ENCODE assay signal across 19 cellular contexts in the genomic region with DNA sequence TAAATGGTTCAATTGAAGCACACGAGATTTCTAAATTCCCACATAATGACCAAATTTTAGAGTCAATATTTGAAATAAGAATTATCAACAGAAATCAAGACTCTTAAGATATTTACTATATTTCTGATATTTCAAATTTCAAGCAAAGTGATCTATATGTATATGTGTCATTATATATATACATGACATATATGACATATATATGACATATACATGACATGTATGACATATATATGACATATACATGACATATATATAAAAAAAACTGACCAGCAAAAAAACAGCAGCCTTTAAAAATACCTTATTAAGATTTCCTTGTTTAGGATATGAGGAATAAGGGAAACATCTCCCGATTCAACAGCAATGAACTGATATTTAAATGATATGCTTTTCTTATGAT.
A peak's percentile ranks its signal among the peaks of the same experiment; 100 is the strongest.
DNase-seq lines count a peak whose midpoint lies in the region; FAIRE-seq and TF ChIP-seq lines count a peak whose summit lies in the region.
"Had no signal": no experiment of that assay in that cellular context is flagged by ENCODE, and none has a peak within 500 bp of the region (broad histone marks: within the 10 kb centered on the region; RNA-seq: fewer than 3 reads in every experiment).

No MANE protein-coding gene starts in this region.

- CTCF ChIA-PET in A673 (lab: Charles Lee): no interaction called here

- TF ChIP-seq CTCF in neural cell (IDR thresholded peaks at IDR 0.05; ENCODE audit: poor library complexity, severe bottlenecking): no peak
- no peak for TF ChIP-seq CTCF in suprapubic skin (IDR thresholded peaks at IDR 0.05)
- no peak for TF ChIP-seq CTCF in A673 (conservative IDR thresholded peaks at IDR 0.05; ENCODE audit: low read depth, low read length)

- no peaks in the 10 kb centered on the region for H4K20me1 ChIP-seq in neural cell (ENCODE audit: insufficient read depth)

- H3K27me3 ChIP-seq in neural cell (ENCODE audit: insufficient read depth, low read depth, low read length) (no peaks in the 10 kb centered on the region), suprapubic skin (no peaks in the 10 kb centered on the region), A673 (replicated peaks; ENCODE audit: insufficient read depth, low read depth, low read length, poor library complexity) (no peaks in the 10 kb centered on the region)
- H3K27me3 ChIP-seq: BE2C had no signal

- no peak for TF ChIP-seq POLR2A in suprapubic skin (IDR thresholded peaks at IDR 0.05)

- FAIRE-seq in A204.1 (lab: Jason Lieb, UNC): peak; percentile 90
- peak; percentile 32 for FAIRE-seq in RCC 7860 (lab: Jason Lieb, UNC)
- FAIRE-seq: HepG2 had no signal

- H3K9me3 ChIP-seq in neural cell (ENCODE audit: low read length) (no peaks in the 10 kb centered on the region), suprapubic skin (no peaks in the 10 kb centered on the region), A673 (ENCODE audit: low read depth, low read length, poor library complexity, severe bottlenecking) (no peaks in the 10 kb centered on the region)
- H3K9me3 ChIP-seq: BE2C, Caco-2 had no signal

- no TSS peak for BruUV-seq in A673 (replicated peaks; lab: Mats Ljungman, UMichigan)

- intact Hi-C loops in A673 (cut with micrococcal nuclease; ENCODE audit: unreplicated experiment): no loop called here

- no peaks in the 10 kb centered on the region for H3F3A ChIP-seq in neural cell (ENCODE audit: insufficient read depth, low read length, poor library complexity, severe bottlenecking)

- no peak for TF ChIP-seq RAD21 in neural cell (conservative IDR thresholded peaks at IDR 0.05)

- DNase-seq in RCC 7860 (ENCODE audit: low spot score): no peak
- no peak for DNase-seq in caudate nucleus (lab: John Stamatoyannopoulos, UW)
- DNase-seq in NCI-H446 treated with DMSO at 0.1 percent for 48 hours (lab: John Stamatoyannopoulos, UW): no peak
- no peak for DNase-seq in suprapubic skin (ENCODE audit: low spot score in 2 of 2)
- DNase-seq in A673 (ENCODE audit: low spot score): no peak
- DNase-seq: ACHN; BE2C; C1 segment of cervical spinal cord; Caco-2; CD4-positive, CD25-positive, alpha-beta regulatory T cell; DMS153; DMS79; GF-D8; GOT3; H7 had no signal

- H3K9ac ChIP-seq in neural cell (ENCODE audit: low read length): no peak overlapping the region

- H3K36me3 ChIP-seq in neural cell (ENCODE audit: insufficient read depth, low read length): no peaks in the 10 kb centered on the region
- H3K36me3 ChIP-seq in suprapubic skin: peaks cover 8% of the 10 kb centered on the region
- no peaks in the 10 kb centered on the region for H3K36me3 ChIP-seq in A673 (ENCODE audit: insufficient read depth, low read length, poor library complexity, severe bottlenecking)
- H3K36me3 ChIP-seq: BE2C had no signal

- no peaks in the 10 kb centered on the region for H3K79me2 ChIP-seq in neural cell (replicated peaks; ENCODE audit: insufficient read depth, low read length)

- H3K4me2 ChIP-seq in neural cell (ENCODE audit: low read length): no peak overlapping the region

- no peaks in the 10 kb centered on the region for H3K9me2 ChIP-seq in neural cell (ENCODE audit: insufficient read depth, low read length)

- peak; percentile 69 for TF ChIP-seq EP300 in neural cell (conservative IDR thresholded peaks at IDR 0.05; ENCODE audit: poor library complexity, severe bottlenecking)
- no peak for TF ChIP-seq EP300 in suprapubic skin (IDR thresholded peaks at IDR 0.05)

- POLR2A ChIA-PET in A673 (lab: Charles Lee; ENCODE audit: low non-redundant PET): no interaction called here

- no peak overlapping the region for H3K4me3 ChIP-seq in neural cell (ENCODE audit: low read length)
- no peak overlapping the region for H3K4me3 ChIP-seq in suprapubic skin
- H3K4me3 ChIP-seq in A673 (ENCODE audit: low read depth, low read length, poor library complexity, severe bottlenecking): no peak overlapping the region

- H3K4me1 ChIP-seq in suprapubic skin (no peaks in the 10 kb centered on the region), A673 (ENCODE audit: insufficient read depth, low read length, poor library complexity, severe bottlenecking) (no peaks in the 10 kb centered on the region)
- H3K4me1 ChIP-seq: BE2C, Caco-2 had no signal

- H3K27ac ChIP-seq in caudate nucleus (ENCODE audit: low read depth, low read length) (peak overlapping the region; percentile 23), neural cell (ENCODE audit: low read length) (no peak overlapping the region), suprapubic skin (no peak overlapping the region), A673 (ENCODE audit: low read depth, low read length, poor library complexity, severe bottlenecking) (no peak overlapping the region)
- H3K27ac ChIP-seq: 22Rv1 had no signal

- H2AFZ ChIP-seq in neural cell (ENCODE audit: low read depth, low read length): no peak overlapping the region

- WGBS in suprapubic skin: 88% methylated on average over 2 of the region's 2 CpGs

TF ChIP-seq in neural cell, 6 proteins besides CTCF, POLR2A, EP300 and RAD21:
- TF ChIP-seq EZH2 (IDR thresholded peaks at IDR 0.05; ENCODE audit: borderline replicate concordance, insufficient read depth, low read length, poor library complexity, severe bottlenecking) (no peak), SMC3 (conservative IDR thresholded peaks at IDR 0.05; ENCODE audit: poor library complexity) (no peak), POLR2AphosphoS5 (IDR thresholded peaks at IDR 0.05) (no peak), TAF1 (IDR thresholded peaks at IDR 0.05; ENCODE audit: low read depth) (no peak)
